ENCODE assay signal across 9 cellular contexts in the genomic region with DNA sequence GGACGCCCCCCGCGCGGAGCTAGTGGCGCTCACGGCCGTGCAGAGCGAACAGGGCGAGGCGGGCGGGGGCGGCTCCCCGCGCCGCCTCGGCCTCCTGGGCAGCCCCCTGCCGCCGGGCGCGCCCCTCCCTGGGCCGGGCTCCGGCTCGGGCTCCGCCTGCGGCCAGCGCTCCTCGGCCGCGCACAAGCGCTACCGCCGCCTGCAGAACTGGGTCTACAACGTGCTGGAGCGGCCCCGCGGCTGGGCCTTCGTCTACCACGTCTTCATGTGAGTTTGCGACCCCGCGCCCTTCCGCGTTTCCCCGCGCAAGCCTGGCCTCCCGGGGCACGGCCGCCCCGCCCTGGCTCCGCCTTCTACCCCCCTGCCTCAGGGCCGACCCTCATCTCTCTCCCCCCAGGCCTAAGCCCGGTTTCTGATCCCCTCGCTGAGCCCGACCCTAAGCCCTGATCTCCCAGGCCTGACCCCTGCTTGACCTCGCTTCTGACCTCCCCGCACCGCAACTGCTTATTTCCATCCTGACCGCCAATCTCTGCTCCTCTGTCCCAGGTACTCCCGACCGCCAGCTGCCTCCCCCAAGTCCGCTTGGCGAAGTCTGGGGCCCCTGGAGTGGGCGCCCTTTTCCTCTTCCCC. TPM values are rescaled to one million over a fixed set of nuclear protein-coding genes. Genes with fewer than 3 reads are reported as not detected.
A peak's percentile ranks its signal among the peaks of the same experiment; 100 is the strongest.
DNase-seq lines count a peak whose midpoint lies in the region; ATAC-seq and TF ChIP-seq lines count a peak whose summit lies in the region.
"Had no signal": no experiment of that assay in that cellular context is flagged by ENCODE, and none has a peak within 500 bp of the region (broad histone marks: within the 10 kb centered on the region; RNA-seq: fewer than 3 reads in every experiment).

No MANE protein-coding gene starts in this region.

- no peak for TF ChIP-seq POLR2A in suprapubic skin (IDR thresholded peaks at IDR 0.05)

- H3K9me3 ChIP-seq in SK-N-SH (no peaks in the 10 kb centered on the region), iPS-15b (ENCODE audit: control insufficient read depth, insufficient read depth, low read length) (no peaks in the 10 kb centered on the region), suprapubic skin (no peaks in the 10 kb centered on the region)

- H3K9me3 Mint-ChIP-seq in activated T-helper 17 cell treated with anti-CD3 and anti-CD28 coated beads, Interleukin-2, amount 50 U/mL, for 72 hours = no peaks in the 10 kb centered on the region

- TF ChIP-seq CTCF in SK-N-SH (IDR thresholded peaks at IDR 0.05) (no peak), suprapubic skin (IDR thresholded peaks at IDR 0.05) (no peak)

- H3K9ac ChIP-seq in SK-N-SH = no peak overlapping the region
- no peak overlapping the region for H3K9ac ChIP-seq in iPS-15b (ENCODE audit: low read depth, low read length)

- H3K4me1 Mint-ChIP-seq in activated T-helper 17 cell treated with anti-CD3 and anti-CD28 coated beads, Interleukin-2, amount 50 U/mL, for 72 hours = no peaks in the 10 kb centered on the region

- H3K4me3 Mint-ChIP-seq in activated T-helper 17 cell treated with anti-CD3 and anti-CD28 coated beads, Interleukin-2, amount 50 U/mL, for 72 hours = peak overlapping the region; percentile 59

- DNase-seq in SK-N-SH (peak; percentile 83), suprapubic skin (ENCODE audit: low spot score in 2 of 2) (no peak), NCI-H524 treated with DMSO at 0.1 percent for 48 hours (lab: John Stamatoyannopoulos, UW) (no peak)

- H3K4me3 ChIP-seq in SK-N-SH (ENCODE audit: low read depth in 2 of 2, low read length in 1 of 2) (peak overlapping the region in 1 of 2 experiments; percentile 37; a peak in 2 of 4 replicates), iPS-15b (ENCODE audit: low read depth, low read length) (peak overlapping the region; percentile 52), suprapubic skin (peak overlapping the region; percentile 59)

- H3K4me1 ChIP-seq in SK-N-SH (ENCODE audit: control insufficient read depth in 1 of 2, insufficient read depth in 2 of 2, low read depth in 1 of 2, low read length in 1 of 2) (peaks cover 0 to 7% of the 10 kb centered on the region in 2 experiments; a peak in 1 of 4 replicates), iPS-15b (ENCODE audit: control insufficient read depth, insufficient read depth, low read length) (peaks cover 4% of the 10 kb centered on the region), suprapubic skin (peaks cover 27% of the 10 kb centered on the region)

- CTCF ChIA-PET in SK-N-SH (lab: Yijun Ruan, JAX) = interaction anchor here (1.4 to 1.9 kb wide), 3 partner anchors 10 to 66 kb away, joined by 3 to 14 read pairs (median 6); no protein-coding TSS in a partner anchor

- H3K36me3 Mint-ChIP-seq in activated T-helper 17 cell treated with anti-CD3 and anti-CD28 coated beads, Interleukin-2, amount 50 U/mL, for 72 hours (ENCODE audit: low read depth) = no peaks in the 10 kb centered on the region

- H3K27ac ChIP-seq in SK-N-SH (ENCODE audit: low read depth in 2 of 2, low read length in 1 of 2) (no peak overlapping the region), suprapubic skin (peak overlapping the region; percentile 62)

- H2AFZ ChIP-seq in SK-N-SH (ENCODE audit: low read depth) = no peak overlapping the region

- no peaks in the 10 kb centered on the region for H3F3A ChIP-seq in SK-N-SH (replicated peaks; ENCODE audit: insufficient read depth)

- H4K20me1 ChIP-seq in SK-N-SH (ENCODE audit: insufficient read depth) = no peaks in the 10 kb centered on the region

- POLR2A ChIA-PET in SK-N-SH (lab: Yijun Ruan, JAX) = no interaction called here

- no peak overlapping the region for H3K27ac Mint-ChIP-seq in activated T-helper 17 cell treated with anti-CD3 and anti-CD28 coated beads, Interleukin-2, amount 50 U/mL, for 72 hours

- TF ChIP-seq EP300 in SK-N-SH (IDR thresholded peaks at IDR 0.05; ENCODE audit: borderline replicate concordance in 1 of 2, low read depth in 1 of 2, low read length in 1 of 2) (no peak), suprapubic skin (IDR thresholded peaks at IDR 0.05) (no peak)

- ATAC-seq in SK-N-SH treated with all-trans-retinoic acid at 6 μM for 48 hours (no peak), HG02798 (IDR thresholded peaks at IDR 0.05; ENCODE audit: poor library complexity, unreplicated experiment) (no peak), GM19395 (IDR thresholded peaks at IDR 0.05; ENCODE audit: unreplicated experiment) (no peak)
- ATAC-seq in activated T-helper 17 cell treated with anti-CD3 and anti-CD28 coated beads, Interleukin-2, amount 50 U/mL, for 72 hours (replicated peaks) = no peak

- no peaks in the 10 kb centered on the region for H3K79me2 ChIP-seq in SK-N-SH (ENCODE audit: insufficient read depth)

- H3K36me3 ChIP-seq in SK-N-SH (replicated peaks in 1 of 2; ENCODE audit: control insufficient read depth in 1 of 2, insufficient read depth in 2 of 2, low read length in 1 of 2) (no peaks in the 10 kb centered on the region), iPS-15b (ENCODE audit: control insufficient read depth, insufficient read depth, low read length) (no peaks in the 10 kb centered on the region), suprapubic skin (no peaks in the 10 kb centered on the region)

- H3K9me2 ChIP-seq in SK-N-SH = no peaks in the 10 kb centered on the region

- no peaks in the 10 kb centered on the region for H3K27me3 ChIP-seq in SK-N-SH (ENCODE audit: insufficient read depth)
- H3K27me3 ChIP-seq in iPS-15b (ENCODE audit: control insufficient read depth, insufficient read depth, low read length) = peaks cover 42% of the 10 kb centered on the region
- peaks cover 6% of the 10 kb centered on the region for H3K27me3 ChIP-seq in suprapubic skin

- TF ChIP-seq RAD21 in SK-N-SH (IDR thresholded peaks at IDR 0.05; ENCODE audit: low read length) = no peak

- peaks cover 25% of the 10 kb centered on the region for H3K27me3 Mint-ChIP-seq in activated T-helper 17 cell treated with anti-CD3 and anti-CD28 coated beads, Interleukin-2, amount 50 U/mL, for 72 hours

- no peak overlapping the region for H3K4me2 ChIP-seq in SK-N-SH

- WGBS in SK-N-SH (ENCODE audit: low lambda C conversion rate) = 57% methylated on average over 43 of the region's 63 CpGs
- WGBS in suprapubic skin = 34% methylated on average over 25 of the region's 63 CpGs

TF ChIP-seq in SK-N-SH, 30 proteins besides CTCF, POLR2A, EP300 and RAD21 (continues in another document):
- TF ChIP-seq, protein P1, sequence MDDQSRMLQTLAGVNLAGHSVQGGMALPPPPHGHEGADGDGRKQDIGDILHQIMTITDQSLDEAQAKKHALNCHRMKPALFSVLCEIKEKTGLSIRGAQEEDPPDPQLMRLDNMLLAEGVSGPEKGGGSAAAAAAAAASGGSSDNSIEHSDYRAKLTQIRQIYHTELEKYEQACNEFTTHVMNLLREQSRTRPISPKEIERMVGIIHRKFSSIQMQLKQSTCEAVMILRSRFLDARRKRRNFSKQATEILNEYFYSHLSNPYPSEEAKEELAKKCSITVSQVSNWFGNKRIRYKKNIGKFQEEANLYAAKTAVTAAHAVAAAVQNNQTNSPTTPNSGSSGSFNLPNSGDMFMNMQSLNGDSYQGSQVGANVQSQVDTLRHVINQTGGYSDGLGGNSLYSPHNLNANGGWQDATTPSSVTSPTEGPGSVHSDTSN (IDR thresholded peaks at IDR 0.05) = no peak
- TF ChIP-seq SMC3 (IDR thresholded peaks at IDR 0.05; ENCODE audit: low read depth, low read length) (no peak), CHD2 (IDR thresholded peaks at IDR 0.05; ENCODE audit: low read length, partially characterized antibody) (no peak), MEF2A (IDR thresholded peaks at IDR 0.05; ENCODE audit: borderline replicate concordance, low read depth) (no peak), JUND (IDR thresholded peaks at IDR 0.05) (no peak), POLR2AphosphoS5 (IDR thresholded peaks at IDR 0.05; ENCODE audit: low read depth, low read length) (no peak)

TF ChIP-seq in SK-N-SH treated with all-trans-retinoic acid at 6 μM for 48 hours, 23 proteins besides CTCF, POLR2A, EP300 and RAD21 (continues in another document):
- no peak for TF ChIP-seq CSDC2 (CRISPR knock-in tag; IDR thresholded peaks at IDR 0.05)
- TF ChIP-seq RARB (CRISPR knock-in tag; IDR thresholded peaks at IDR 0.05) = no peak
- TF ChIP-seq ZFP3 (CRISPR knock-in tag; IDR thresholded peaks at IDR 0.05) = no peak
- no peak for TF ChIP-seq ZFP30 (CRISPR knock-in tag; IDR thresholded peaks at IDR 0.05)
- no peak for TF ChIP-seq TOX (CRISPR knock-in tag; IDR thresholded peaks at IDR 0.05; ENCODE audit: borderline replicate concordance)
- TF ChIP-seq TCF4 (CRISPR knock-in tag; IDR thresholded peaks at IDR 0.05; ENCODE audit: borderline replicate concordance) = no peak
- no peak for TF ChIP-seq ZNF70 (CRISPR knock-in tag; IDR thresholded peaks at IDR 0.05)
- TF ChIP-seq SNAI2 (CRISPR knock-in tag; IDR thresholded peaks at IDR 0.05) = no peak
- TF ChIP-seq BACH2 (CRISPR knock-in tag; IDR thresholded peaks at IDR 0.05; ENCODE audit: borderline replicate concordance) = no peak
- no peak for TF ChIP-seq ZNF565 (CRISPR knock-in tag; conservative IDR thresholded peaks at IDR 0.05; ENCODE audit: low read depth)
- no peak for TF ChIP-seq ARNTL (CRISPR knock-in tag; IDR thresholded peaks at IDR 0.05; ENCODE audit: borderline replicate concordance, low read depth)
- no peak for TF ChIP-seq OSR1 (CRISPR knock-in tag; IDR thresholded peaks at IDR 0.05)
- no peak for TF ChIP-seq ISL1 (CRISPR knock-in tag; IDR thresholded peaks at IDR 0.05)
- TF ChIP-seq, protein P2, sequence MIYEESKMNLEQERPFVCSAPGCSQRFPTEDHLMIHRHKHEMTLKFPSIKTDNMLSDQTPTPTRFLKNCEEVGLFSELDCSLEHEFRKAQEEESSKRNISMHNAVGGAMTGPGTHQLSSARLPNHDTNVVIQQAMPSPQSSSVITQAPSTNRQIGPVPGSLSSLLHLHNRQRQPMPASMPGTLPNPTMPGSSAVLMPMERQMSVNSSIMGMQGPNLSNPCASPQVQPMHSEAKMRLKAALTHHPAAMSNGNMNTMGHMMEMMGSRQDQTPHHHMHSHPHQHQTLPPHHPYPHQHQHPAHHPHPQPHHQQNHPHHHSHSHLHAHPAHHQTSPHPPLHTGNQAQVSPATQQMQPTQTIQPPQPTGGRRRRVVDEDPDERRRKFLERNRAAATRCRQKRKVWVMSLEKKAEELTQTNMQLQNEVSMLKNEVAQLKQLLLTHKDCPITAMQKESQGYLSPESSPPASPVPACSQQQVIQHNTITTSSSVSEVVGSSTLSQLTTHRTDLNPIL (CRISPR knock-in tag; IDR thresholded peaks at IDR 0.05; ENCODE audit: low read depth) = no peak
- TF ChIP-seq PPARA (CRISPR knock-in tag; IDR thresholded peaks at IDR 0.05; ENCODE audit: borderline replicate concordance) = no peak
- TF ChIP-seq GLIS3 (CRISPR knock-in tag; IDR thresholded peaks at IDR 0.05) = no peak

RNA-seq across cellular contexts. Expression of a gene that starts 0.7 kb away (rescaled TPM):
- polyA plus RNA-seq in SK-N-SH (2012; rRNA removed) = 0.05 and 0.15 TPM in 2 replicates
- polyA plus RNA-seq in SK-N-SH (2012; cell fraction: cytosol; rRNA removed) = 0.03 and 0.05 TPM in 2 replicates
- polyA plus RNA-seq in SK-N-SH (2012; cell fraction: nucleus; rRNA removed) = 0.43 and 0.44 TPM in 2 replicates
- total RNA-seq in activated T-helper 17 cell treated with anti-CD3 and anti-CD28 coated beads, Interleukin-2, amount 50 U/mL, for 72 hours = 1 to 10 TPM in 1 of 2 donors, under 1 TPM in 1; 0.45 to 1.5 TPM
- total RNA-seq in suprapubic skin = 1 to 10 TPM; 1.1 to 3.8 (median 1.5) TPM
- polyA plus RNA-seq: neural cell had no signal
